ENCODE assay signal across 19 cellular contexts in the genomic region with DNA sequence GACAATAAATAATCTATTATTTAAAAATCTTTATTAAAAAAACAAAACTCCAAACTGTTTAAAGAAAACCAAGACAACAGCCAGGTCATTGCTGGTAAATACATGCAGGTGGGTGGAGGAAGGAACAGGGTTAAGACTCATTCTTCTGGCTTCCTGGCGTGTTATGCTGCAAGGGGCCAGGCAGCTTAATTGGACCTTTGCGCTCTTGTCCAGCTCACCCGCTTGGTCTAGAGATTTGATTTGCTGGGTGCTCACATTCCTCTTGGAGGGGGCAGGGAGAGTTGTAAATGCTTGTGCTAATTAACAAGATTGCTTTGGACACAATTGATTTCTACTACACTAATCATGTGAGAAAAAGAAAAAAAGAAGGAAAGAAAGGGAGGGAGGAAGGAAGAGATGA. TPM values are rescaled to one million over a fixed set of nuclear protein-coding genes. Genes with fewer than 3 reads are reported as not detected.
DNase-seq lines count a peak whose midpoint lies in the region; ATAC-seq, FAIRE-seq and TF ChIP-seq lines count a peak whose summit lies in the region.
"Had no signal": no experiment of that assay in that cellular context is flagged by ENCODE, and none has a peak within 500 bp of the region (broad histone marks: within the 10 kb centered on the region; RNA-seq: fewer than 3 reads in every experiment).

No MANE protein-coding gene starts in this region.

- CTCF ChIA-PET in endothelial cell of umbilical vein (lab: Charles Lee): interaction anchor here (0.7 to 1.5 kb wide), 2 partner anchors 10 to 11 kb away, joined by 3 to 4 read pairs; no protein-coding TSS in a partner anchor

- no peak for FAIRE-seq in endothelial cell of umbilical vein (lab: Jason Lieb, UNC)
- FAIRE-seq: A204.1, H1 had no signal

- no peak overlapping the region for H3K4me3 ChIP-seq in endothelial cell of umbilical vein (replicated peaks in 1 of 3; ENCODE audit: insufficient read depth in 1 of 3, low read depth in 1 of 3, low read length in 3 of 3)
- no peak overlapping the region for H3K4me3 ChIP-seq in lower lobe of right lung
- no peak overlapping the region for H3K4me3 ChIP-seq in testis

- no TSS peak for BruUV-seq in endothelial cell of umbilical vein (replicated peaks; lab: Mats Ljungman, UMichigan)

- H3K4me3 Mint-ChIP-seq in brain: peak overlapping the region in 2 of 5 experiments; percentile 3 to 34
- H3K4me3 Mint-ChIP-seq: CD4-positive, alpha-beta T cell; H9 had no signal

- peaks cover 15% of the 10 kb centered on the region for H3K4me1 Mint-ChIP-seq in brain
- H3K4me1 Mint-ChIP-seq: H9 had no signal

- no peaks in the 10 kb centered on the region for H3K27me3 ChIP-seq in endothelial cell of umbilical vein (ENCODE audit: control insufficient read depth in 2 of 2, insufficient read depth in 2 of 2, low read length in 2 of 2)
- no peaks in the 10 kb centered on the region for H3K27me3 ChIP-seq in lower lobe of right lung (ENCODE audit: low read depth)
- no peaks in the 10 kb centered on the region for H3K27me3 ChIP-seq in testis
- H3K27me3 ChIP-seq: BE2C had no signal

- peaks cover 7 to 12% of the 10 kb centered on the region in 2 experiments for H3K36me3 ChIP-seq in endothelial cell of umbilical vein (ENCODE audit: control insufficient read depth in 2 of 2, extremely low read depth in 1 of 2, insufficient read depth in 2 of 2, low read length in 2 of 2)
- peaks cover 89% of the 10 kb centered on the region for H3K36me3 ChIP-seq in lower lobe of right lung
- no peaks in the 10 kb centered on the region for H3K36me3 ChIP-seq in testis (ENCODE audit: low read depth, missing control alignments)
- H3K36me3 ChIP-seq: BE2C had no signal

- ATAC-seq in lower lobe of right lung: no peak
- no peak for ATAC-seq in HG02840 (IDR thresholded peaks at IDR 0.05; ENCODE audit: low FRiP score, unreplicated experiment)

- H3K27ac ChIP-seq in endothelial cell of umbilical vein (ENCODE audit: insufficient read depth, low read depth, low read length) (no peak overlapping the region), lower lobe of right lung (no peak overlapping the region), testis (no peak overlapping the region)
- H3K27ac ChIP-seq: C4-2B, HL-60 had no signal

- H3K27ac Mint-ChIP-seq in brain: peak overlapping the region in 3 of 5 experiments; percentile 9 to 75 (median 39)
- H3K27ac Mint-ChIP-seq: CD4-positive, alpha-beta T cell; H9 had no signal

- no peak overlapping the region for H3K4me2 ChIP-seq in endothelial cell of umbilical vein (ENCODE audit: insufficient read depth, low read length)

- WGBS in testis, 2 donors: 91 to 93% methylated on average over 3 of the region's 3 CpGs

- no peaks in the 10 kb centered on the region for H3K9me3 Mint-ChIP-seq in brain
- H3K9me3 Mint-ChIP-seq: CD4-positive, alpha-beta T cell; H9 had no signal

- H3K9me3 ChIP-seq in endothelial cell of umbilical vein (replicated peaks; ENCODE audit: control insufficient read depth, insufficient read depth, low read length) (no peaks in the 10 kb centered on the region), lower lobe of right lung (no peaks in the 10 kb centered on the region), testis (no peaks in the 10 kb centered on the region)
- H3K9me3 ChIP-seq: BE2C had no signal

- no peak overlapping the region for H2AFZ ChIP-seq in endothelial cell of umbilical vein (ENCODE audit: low read depth, low read length)

- no peaks in the 10 kb centered on the region for H3K79me2 ChIP-seq in endothelial cell of umbilical vein (ENCODE audit: control insufficient read depth, insufficient read depth, low read length)

- H3K27me3 Mint-ChIP-seq in brain: no peaks in the 10 kb centered on the region
- H3K27me3 Mint-ChIP-seq: CD4-positive, alpha-beta T cell had no signal

- intact Hi-C loops in endothelial cell of umbilical vein (cut with micrococcal nuclease): no loop called here
- intact Hi-C loops in lower lobe of right lung (cut with DNase I): no loop called here
- intact Hi-C loops in testis (cut with DNase I; ENCODE audit: low total_unique reads): no loop called here

- dilution Hi-C loops in endothelial cell of umbilical vein (cut with MboI; ENCODE audit: extremely low pct_ligation_motif_present, low sequenced_read_pairs): no loop called here

- no peaks in the 10 kb centered on the region for H3K9me1 ChIP-seq in endothelial cell of umbilical vein (replicated peaks; ENCODE audit: control insufficient read depth, extremely low read depth, insufficient read depth, low read length)

- POLR2A ChIA-PET in endothelial cell of umbilical vein (lab: Charles Lee): no interaction called here

- H3K36me3 Mint-ChIP-seq in brain: peaks cover 60% of the 10 kb centered on the region

- no peak for TF ChIP-seq POLR2A in endothelial cell of umbilical vein (IDR thresholded peaks at IDR 0.05; ENCODE audit: low read depth, low read length)
- no peak for TF ChIP-seq POLR2A in testis (IDR thresholded peaks at IDR 0.05)

- H3K4me1 ChIP-seq in endothelial cell of umbilical vein (ENCODE audit: control insufficient read depth, extremely low read depth, insufficient read depth, low read length) (no peaks in the 10 kb centered on the region), lower lobe of right lung (no peaks in the 10 kb centered on the region), testis (no peaks in the 10 kb centered on the region)
- H3K4me1 ChIP-seq: BE2C had no signal

- H3K9ac ChIP-seq in endothelial cell of umbilical vein (replicated peaks; ENCODE audit: extremely low read depth, insufficient read depth, low read length): no peak overlapping the region

- no peaks in the 10 kb centered on the region for H4K20me1 ChIP-seq in endothelial cell of umbilical vein (replicated peaks; ENCODE audit: control insufficient read depth, extremely low read depth, insufficient read depth, low read length)

- DNase-seq in endothelial cell of umbilical vein (ENCODE audit: low read depth, low spot score) (peak; percentile 32), lower lobe of right lung (peak; percentile 4), retina (peak; percentile 40), testis (no peak), C1 segment of cervical spinal cord (lab: John Stamatoyannopoulos, UW) (no peak), SW480 (ENCODE audit: low spot score) (no peak)
- DNase-seq: ACHN; BE2C; CD4-positive, alpha-beta T cell; DMS153; DMS79; GF-D8; H9 had no signal

- TF ChIP-seq CTCF in brain (conservative IDR thresholded peaks at IDR 0.05) (no peak), endothelial cell of umbilical vein (IDR thresholded peaks at IDR 0.05; ENCODE audit: extremely low read depth in 1 of 2, insufficient read depth in 1 of 2, low read depth in 1 of 2, low read length in 2 of 2) (no peak), lower lobe of right lung (IDR thresholded peaks at IDR 0.05) (no peak), testis (IDR thresholded peaks at IDR 0.05) (no peak)

RNA-seq across cellular contexts. Expression of a gene that starts 10.5 kb away (rescaled TPM):
- 28.6 TPM for polyA plus RNA-seq in brain (ENCODE audit: insufficient read depth, low read depth, low replicate concordance)
- total RNA-seq in endothelial cell of umbilical vein: 41.8 and 43.0 TPM in 2 replicates
- 12.4 and 16.3 TPM in 2 replicates for polyA plus RNA-seq in endothelial cell of umbilical vein
- polyA plus RNA-seq in endothelial cell of umbilical vein (2011; cell fraction: cytosol; rRNA removed): 19.5 and 21.5 TPM in 2 replicates
- polyA plus RNA-seq in endothelial cell of umbilical vein (2011; cell fraction: nucleus; rRNA removed): 38.2 and 46.2 TPM in 2 replicates
- polyA plus RNA-seq in endothelial cell of umbilical vein (2012): 31.4 and 33.5 TPM in 2 replicates
- 34.8 and 65.9 TPM in 2 replicates for polyA minus RNA-seq in endothelial cell of umbilical vein
- 12.7 TPM for polyA minus RNA-seq in endothelial cell of umbilical vein (2011; cell fraction: cytosol; rRNA and poly(A)+ RNA removed)
- 20.1 and 30.9 TPM in 2 replicates for polyA minus RNA-seq in endothelial cell of umbilical vein (2011; cell fraction: nucleus; rRNA and poly(A)+ RNA removed)
- 53.9 TPM for total RNA-seq in lower lobe of right lung
- total RNA-seq in testis: 10 to 100 TPM; 41.5 to 55.1 TPM
- 80.4 TPM for polyA plus RNA-seq in testis (ENCODE audit: insufficient read depth, low read depth, low replicate concordance)

RNA-seq across cellular contexts. Expression of a gene that starts 10.8 kb away (rescaled TPM):
- polyA plus RNA-seq in brain (ENCODE audit: insufficient read depth, low read depth, low replicate concordance) (3.9 TPM), endothelial cell of umbilical vein (9.4 and 11.8 TPM in 2 replicates), testis (ENCODE audit: insufficient read depth, low read depth, low replicate concordance) (3.4 TPM)
- total RNA-seq in endothelial cell of umbilical vein (10.6 and 11.7 TPM in 2 replicates), lower lobe of right lung (10.6 TPM), testis (1 to 10 TPM; 6.9 to 8.4 TPM)
- polyA plus RNA-seq in endothelial cell of umbilical vein (2011; cell fraction: cytosol; rRNA removed): 6.4 and 7.6 TPM in 2 replicates
- polyA plus RNA-seq in endothelial cell of umbilical vein (2011; cell fraction: nucleus; rRNA removed): 13.8 and 14.8 TPM in 2 replicates
- polyA plus RNA-seq in endothelial cell of umbilical vein (2012): 5.5 and 8.4 TPM in 2 replicates
- 6.4 and 11.4 TPM in 2 replicates for polyA minus RNA-seq in endothelial cell of umbilical vein
- polyA minus RNA-seq in endothelial cell of umbilical vein (2011; cell fraction: cytosol; rRNA and poly(A)+ RNA removed): 4.5 TPM
- 5.3 and 10.0 TPM in 2 replicates for polyA minus RNA-seq in endothelial cell of umbilical vein (2011; cell fraction: nucleus; rRNA and poly(A)+ RNA removed)

RNA-seq across cellular contexts. Expression of a gene that starts 50.2 kb away (rescaled TPM):
- 48.3 TPM for polyA plus RNA-seq in brain (ENCODE audit: insufficient read depth, low read depth, low replicate concordance)
- total RNA-seq in endothelial cell of umbilical vein: 41.2 and 42.5 TPM in 2 replicates
- 22.1 and 23.7 TPM in 2 replicates for polyA plus RNA-seq in endothelial cell of umbilical vein
- polyA plus RNA-seq in endothelial cell of umbilical vein (2011; cell fraction: cytosol; rRNA removed): 17.2 and 20.3 TPM in 2 replicates
- 39.0 and 46.8 TPM in 2 replicates for polyA plus RNA-seq in endothelial cell of umbilical vein (2011; cell fraction: nucleus; rRNA removed)
- 27.9 and 28.4 TPM in 2 replicates for polyA plus RNA-seq in endothelial cell of umbilical vein (2012)
- polyA minus RNA-seq in endothelial cell of umbilical vein: 10.1 and 13.6 TPM in 2 replicates
- polyA minus RNA-seq in endothelial cell of umbilical vein (2011; cell fraction: cytosol; rRNA and poly(A)+ RNA removed): 14.7 TPM
- 8.2 and 10.5 TPM in 2 replicates for polyA minus RNA-seq in endothelial cell of umbilical vein (2011; cell fraction: nucleus; rRNA and poly(A)+ RNA removed)
- 34.4 TPM for total RNA-seq in lower lobe of right lung
- total RNA-seq in testis: 10 to 100 TPM; 45.9 to 46.6 TPM
- polyA plus RNA-seq in testis (ENCODE audit: insufficient read depth, low read depth, low replicate concordance): 27.6 TPM

RNA-seq across cellular contexts. Expression of a gene that starts 53.6 kb away (rescaled TPM):
- polyA plus RNA-seq in brain (ENCODE audit: insufficient read depth, low read depth, low replicate concordance) (13.9 TPM), endothelial cell of umbilical vein (28.6 and 31.7 TPM in 2 replicates), testis (ENCODE audit: insufficient read depth, low read depth, low replicate concordance) (22.9 TPM)
- total RNA-seq in endothelial cell of umbilical vein (27.6 and 28.0 TPM in 2 replicates), lower lobe of right lung (19.8 TPM), testis (10 to 100 TPM; 28.8 to 29.7 TPM)
- polyA plus RNA-seq in endothelial cell of umbilical vein (2011; cell fraction: cytosol; rRNA removed): 29.6 and 38.0 TPM in 2 replicates
- 38.4 and 43.5 TPM in 2 replicates for polyA plus RNA-seq in endothelial cell of umbilical vein (2011; cell fraction: nucleus; rRNA removed)
- polyA plus RNA-seq in endothelial cell of umbilical vein (2012): 22.0 and 24.4 TPM in 2 replicates
- 22.2 and 22.6 TPM in 2 replicates for polyA minus RNA-seq in endothelial cell of umbilical vein
- 21.9 TPM for polyA minus RNA-seq in endothelial cell of umbilical vein (2011; cell fraction: cytosol; rRNA and poly(A)+ RNA removed)
- 10.3 and 11.6 TPM in 2 replicates for polyA minus RNA-seq in endothelial cell of umbilical vein (2011; cell fraction: nucleus; rRNA and poly(A)+ RNA removed)

Comparison
In these comparisons a context has a peak if more than half of its experiments do, and no peak if none do; other contexts are left out.
1. DNase-seq: peak in endothelial cell of umbilical vein (single experiment), lower lobe of right lung (single experiment) and retina (single experiment); none in testis (single experiment), C1 segment of cervical spinal cord (0 of 14) and SW480 (single experiment).